11 cellular contexts compared by ENCODE assay signal in genomic region chr14:36657409-36658090, GRCh38. TPM values are rescaled to one million over a fixed set of nuclear protein-coding genes. Genes with fewer than 3 reads are reported as not detected.
DNase-seq lines count a peak whose midpoint lies in the region; ATAC-seq and TF ChIP-seq lines count a peak whose summit lies in the region.
"Had no signal": no experiment of that assay in that cellular context is flagged by ENCODE, and none has a peak within 500 bp of the region (broad histone marks: within the 10 kb centered on the region; RNA-seq: fewer than 3 reads in every experiment).

No MANE protein-coding gene starts in this region.

- H3K4me1 Mint-ChIP-seq in HFFc6 (ENCODE audit: low read depth) = peaks cover 13% of the 10 kb centered on the region

- DNase-seq in HFFc6 (no peak), epithelial cell of esophagus (ENCODE audit: low read depth) (peak; percentile 48), posterior vena cava (ENCODE audit: low spot score) (peak; percentile 75), NCI-H1436 treated with DMSO at 0.1 percent for 48 hours (lab: John Stamatoyannopoulos, UW) (no peak), uterus (no peak), NCI-H2171 treated with DMSO at 0.1 percent for 48 hours (lab: John Stamatoyannopoulos, UW) (no peak)
- DNase-seq: activated naive CD4-positive, alpha-beta T cell treated with anti-CD3 and anti-CD28 coated beads for 36 hours; NCI-H1417 had no signal

- peak overlapping the region; percentile 58 for H3K4me3 ChIP-seq in BLaER1
- H3K4me3 ChIP-seq in epithelial cell of esophagus (ENCODE audit: low read length) = peak overlapping the region; percentile 50
- H3K4me3 ChIP-seq in uterus = peak overlapping the region in 1 of 2 donors; percentile 4

- no peak overlapping the region for H3K27ac Mint-ChIP-seq in HFFc6
- H3K27ac Mint-ChIP-seq: activated naive CD4-positive, alpha-beta T cell treated with anti-CD3 and anti-CD28 coated beads for 36 hours had no signal

- H3K27ac ChIP-seq in BLaER1 (no peak overlapping the region), uterus (no peak overlapping the region)

- no peak for TF ChIP-seq POLR2A in uterus (IDR thresholded peaks at IDR 0.05)

- H3K9me3 Mint-ChIP-seq in HFFc6 = peaks cover 15% of the 10 kb centered on the region
- H3K9me3 Mint-ChIP-seq: activated naive CD4-positive, alpha-beta T cell treated with anti-CD3 and anti-CD28 coated beads for 36 hours had no signal

- no peak for TF ChIP-seq CTCF in HFFc6 (IDR thresholded peaks at IDR 0.05)
- TF ChIP-seq CTCF in epithelial cell of esophagus (IDR thresholded peaks at IDR 0.05; ENCODE audit: insufficient read depth, low read depth, low read length, missing control alignments) = no peak
- no peak for TF ChIP-seq CTCF in uterus (IDR thresholded peaks at IDR 0.05)

- H3K4me2 ChIP-seq in BLaER1 = peak overlapping the region; percentile 59

- H3K9me3 ChIP-seq in BLaER1 (peaks cover 62% of the 10 kb centered on the region), uterus (no peaks in the 10 kb centered on the region)

- peaks cover 11% of the 10 kb centered on the region; the same call in 1 of the 2 replicates for H3K36me3 Mint-ChIP-seq in HFFc6 (ENCODE audit: low read depth)

- H3K27me3 Mint-ChIP-seq in HFFc6 (ENCODE audit: insufficient read depth) = peaks cover 92% of the 10 kb centered on the region

- intact Hi-C loops in posterior vena cava (cut with DNase I) = no loop called here
- intact Hi-C loops in uterus (cut with DNase I; ENCODE audit: low total_unique reads) = no loop called here

- H3K4me3 Mint-ChIP-seq in HFFc6 = peak overlapping the region; percentile 24; the same call in 1 of the 2 replicates

- H3K4me1 ChIP-seq in BLaER1 = peaks cover 24% of the 10 kb centered on the region
- H3K4me1 ChIP-seq in uterus = peaks cover 0 to 11% of the 10 kb centered on the region in 2 donors

- no peak for ATAC-seq in GM18498 (IDR thresholded peaks at IDR 0.05; ENCODE audit: unreplicated experiment)

- H3K27me3 ChIP-seq in BLaER1 = peaks cover 84% of the 10 kb centered on the region
- H3K27me3 ChIP-seq in uterus = peaks cover 15 to 82% of the 10 kb centered on the region in 2 donors

- H4K20me1 ChIP-seq in BLaER1 = peaks cover 6% of the 10 kb centered on the region; the same call in 1 of the 2 replicates

- H3K36me3 ChIP-seq in BLaER1 (no peaks in the 10 kb centered on the region), uterus (no peaks in the 10 kb centered on the region)

- H3K9ac ChIP-seq in BLaER1 = no peak overlapping the region

RNA-seq across cellular contexts. Expression of gene PAX9, which starts 4.1 kb away (rescaled TPM):
- total RNA-seq in HFFc6 (2021; fragmentation: NEBNext Ultra II Directional; extraction: Animal tissue kit (Norgen Biotek cat#: 25700)) = under 1 TPM in 5 of 6 experiments, not detected in 1; 0.10 to 0.35 (median 0.24) TPM
- total RNA-seq in posterior vena cava (under 1 TPM in 1 of 2 donors, not detected in 1; 0.10 TPM), uterus (under 1 TPM in 3 of 4 donors, not detected in 1; 0.26 to 0.98 (median 0.29) TPM)
- total RNA-seq: activated naive CD4-positive, alpha-beta T cell treated with anti-CD3 and anti-CD28 coated beads for 36 hours; T-helper 1 cell treated with Interleukin-12 subunit alpha and Interleukin-12 subunit beta and Interleukin-4 antibody, amounts not matched to agents 30 ng/mL and 1 ng/mL, for 36 hours had no signal

Comparison
In these comparisons a context has a peak if more than half of its experiments do, and no peak if none do; other contexts are left out.
1. DNase-seq: peak in epithelial cell of esophagus (single experiment) and posterior vena cava (single experiment); none in HFFc6 (single experiment), NCI-H1436 treated with DMSO at 0.1 percent for 48 hours (single experiment), uterus (0 of 2) and NCI-H2171 treated with DMSO at 0.1 percent for 48 hours (single experiment).